Comparison of ENCODE assay signal across 8 cellular contexts in genomic region chr15:99104788-99105515, GRCh38. TPM values are rescaled to one million over a fixed set of nuclear protein-coding genes. Genes with fewer than 3 reads are reported as not detected.
A peak's percentile ranks its signal among the peaks of the same experiment; 100 is the strongest.
DNase-seq lines count a peak whose midpoint lies in the region; ATAC-seq, FAIRE-seq and TF ChIP-seq lines count a peak whose summit lies in the region.

A gene with protein sequence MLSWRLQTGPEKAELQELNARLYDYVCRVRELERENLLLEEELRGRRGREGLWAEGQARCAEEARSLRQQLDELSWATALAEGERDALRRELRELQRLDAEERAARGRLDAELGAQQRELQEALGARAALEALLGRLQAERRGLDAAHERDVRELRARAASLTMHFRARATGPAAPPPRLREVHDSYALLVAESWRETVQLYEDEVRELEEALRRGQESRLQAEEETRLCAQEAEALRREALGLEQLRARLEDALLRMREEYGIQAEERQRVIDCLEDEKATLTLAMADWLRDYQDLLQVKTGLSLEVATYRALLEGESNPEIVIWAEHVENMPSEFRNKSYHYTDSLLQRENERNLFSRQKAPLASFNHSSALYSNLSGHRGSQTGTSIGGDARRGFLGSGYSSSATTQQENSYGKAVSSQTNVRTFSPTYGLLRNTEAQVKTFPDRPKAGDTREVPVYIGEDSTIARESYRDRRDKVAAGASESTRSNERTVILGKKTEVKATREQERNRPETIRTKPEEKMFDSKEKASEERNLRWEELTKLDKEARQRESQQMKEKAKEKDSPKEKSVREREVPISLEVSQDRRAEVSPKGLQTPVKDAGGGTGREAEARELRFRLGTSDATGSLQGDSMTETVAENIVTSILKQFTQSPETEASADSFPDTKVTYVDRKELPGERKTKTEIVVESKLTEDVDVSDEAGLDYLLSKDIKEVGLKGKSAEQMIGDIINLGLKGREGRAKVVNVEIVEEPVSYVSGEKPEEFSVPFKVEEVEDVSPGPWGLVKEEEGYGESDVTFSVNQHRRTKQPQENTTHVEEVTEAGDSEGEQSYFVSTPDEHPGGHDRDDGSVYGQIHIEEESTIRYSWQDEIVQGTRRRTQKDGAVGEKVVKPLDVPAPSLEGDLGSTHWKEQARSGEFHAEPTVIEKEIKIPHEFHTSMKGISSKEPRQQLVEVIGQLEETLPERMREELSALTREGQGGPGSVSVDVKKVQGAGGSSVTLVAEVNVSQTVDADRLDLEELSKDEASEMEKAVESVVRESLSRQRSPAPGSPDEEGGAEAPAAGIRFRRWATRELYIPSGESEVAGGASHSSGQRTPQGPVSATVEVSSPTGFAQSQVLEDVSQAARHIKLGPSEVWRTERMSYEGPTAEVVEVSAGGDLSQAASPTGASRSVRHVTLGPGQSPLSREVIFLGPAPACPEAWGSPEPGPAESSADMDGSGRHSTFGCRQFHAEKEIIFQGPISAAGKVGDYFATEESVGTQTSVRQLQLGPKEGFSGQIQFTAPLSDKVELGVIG (N-terminal part only) (plus strand): TSS chr15:99105080. CDS start chr15:99105200, 120 bp downstream.

- TF ChIP-seq CTCF in pancreas (IDR thresholded peaks at IDR 0.05): peak; percentile 51 to 82 (median 66)

- no peaks in the 10 kb centered on the region for H3K27me3 ChIP-seq in pancreas

- no peaks in the 10 kb centered on the region for H3K4me1 ChIP-seq in pancreas

- H3K9me3 ChIP-seq in pancreas: no peaks in the 10 kb centered on the region

- intact Hi-C loops in left cardiac atrium (cut with DNase I) (loop anchor here (2.0 kb wide), 1 partner anchor 108 kb away; no protein-coding TSS in a partner anchor), pancreas (cut with DNase I) (loop anchor here in 1 of 3 donors (5.0 kb wide), 1 partner anchor 107 kb away; no protein-coding TSS in a partner anchor)

- H3K27ac ChIP-seq in pancreas: peak within 1 kb of the TSS in 2 of 4 donors; percentile 28 to 33

- no peak for FAIRE-seq in pancreas (lab: Jason Lieb, UNC)

- DNase-seq in COLO668 (lab: John Stamatoyannopoulos, UW; ENCODE audit: unreplicated experiment) (peak; percentile 89), NCI-H69 (lab: John Stamatoyannopoulos, UW) (peak; percentile 82), amniotic epithelial cell (ENCODE audit: low read depth) (peak; percentile 72), left cardiac atrium (peak; percentile 80), pancreas (peak; percentile 45 to 88 (median 74))

- 2 to 4% methylated on average over 72 to 91 of the region's 91 CpGs for WGBS in pancreas, 2 donors

- ATAC-seq in GM19328 (IDR thresholded peaks at IDR 0.05; ENCODE audit: unreplicated experiment) (peak; percentile 58), HG03354 (IDR thresholded peaks at IDR 0.05; ENCODE audit: poor library complexity, severe bottlenecking, unreplicated experiment) (peak; percentile 79), left cardiac atrium (peak; percentile 88 to 89), pancreas (peak; percentile 80 to 89 (median 86)), HG03025 (IDR thresholded peaks at IDR 0.05; ENCODE audit: low FRiP score, unreplicated experiment) (no peak)

- peak within 1 kb of the TSS; percentile 31 to 58 (median 36) for H3K4me3 ChIP-seq in pancreas

- no peaks in the 10 kb centered on the region for H3K36me3 ChIP-seq in pancreas

RNA-seq across cellular contexts. Expression of the gene that starts here (rescaled TPM):
- 100 to 1,000 TPM; 302 to 329 TPM for total RNA-seq in left cardiac atrium
- total RNA-seq in pancreas: 1 to 10 TPM; 2.0 to 4.5 (median 3.3) TPM
- 1 to 10 TPM; 3.3 to 4.1 TPM for polyA plus RNA-seq in pancreas

Comparison
In these comparisons a context has a peak if more than half of its experiments do, and no peak if none do; other contexts are left out.
1. RNA of the gene that starts here (total RNA-seq): 302 to 329 TPM in left cardiac atrium; 2.0 to 4.5 TPM in pancreas; every median in the first group is over 10 times any median in the second.
2. Peak in every context shown above with its lines, with median percentiles within 50 percentile points of each other: DNase-seq.